In genomic region chr1:235018161-235018560, GRCh38 we compare ENCODE assay signal across 10 cellular contexts.
DNase-seq lines count a peak whose midpoint lies in the region; ATAC-seq and TF ChIP-seq lines count a peak whose summit lies in the region.
"Had no signal": no experiment of that assay in that cellular context is flagged by ENCODE, and none has a peak within 500 bp of the region (broad histone marks: within the 10 kb centered on the region; RNA-seq: fewer than 3 reads in every experiment).

No MANE protein-coding gene starts in this region.

- H3K9ac ChIP-seq in smooth muscle cell (ENCODE audit: low read depth), result peak overlapping the region; percentile 94

- peak overlapping the region; percentile 37 for H3K4me2 ChIP-seq in smooth muscle cell

- H3K79me2 ChIP-seq in smooth muscle cell (ENCODE audit: low read depth), result no peaks in the 10 kb centered on the region

- WGBS in smooth muscle cell (ENCODE audit: low lambda C conversion rate), result 29% methylated on average over 3 of the region's 3 CpGs

- no peak overlapping the region for H2AFZ ChIP-seq in smooth muscle cell (ENCODE audit: low read depth)

- intact Hi-C loops in activated CD4-positive, alpha-beta memory T cell treated with anti-CD3 and anti-CD28 coated beads for 36 hours (cut with micrococcal nuclease), result no loop called here

- no peaks in the 10 kb centered on the region for H3K36me3 ChIP-seq in smooth muscle cell (ENCODE audit: low read depth)

- peak overlapping the region; percentile 66 for H3K27ac Mint-ChIP-seq in activated CD4-positive, alpha-beta memory T cell treated with anti-CD3 and anti-CD28 coated beads for 36 hours
- no peak overlapping the region for H3K27ac Mint-ChIP-seq in activated CD4-positive, alpha-beta memory T cell treated with anti-CD3 and anti-CD28 coated beads, Interleukin-2, amount 10 ng/mL, durations not matched to agents 7 days and 5 days

- H4K20me1 ChIP-seq in smooth muscle cell (ENCODE audit: low read depth), result no peaks in the 10 kb centered on the region

- H3K27me3 Mint-ChIP-seq in activated CD4-positive, alpha-beta memory T cell treated with anti-CD3 and anti-CD28 coated beads for 36 hours, result no peaks in the 10 kb centered on the region
- no peaks in the 10 kb centered on the region for H3K27me3 Mint-ChIP-seq in activated CD4-positive, alpha-beta memory T cell treated with anti-CD3 and anti-CD28 coated beads, Interleukin-2, amount 10 ng/mL, durations not matched to agents 7 days and 5 days

- no peak for DNase-seq in activated CD4-positive, alpha-beta memory T cell treated with anti-CD3 and anti-CD28 coated beads for 36 hours
- no peak for DNase-seq in activated CD4-positive, alpha-beta memory T cell treated with anti-CD3 and anti-CD28 coated beads, Interleukin-2, amount 10 ng/mL, durations not matched to agents 7 days and 5 days
- peak; percentile 13 to 67 for DNase-seq in SW 1271 (lab: John Stamatoyannopoulos, UW)
- peak; percentile 93 for DNase-seq in fibroblast of pulmonary artery (ENCODE audit: low read depth)
- no peak for DNase-seq in smooth muscle cell (lab: John Stamatoyannopoulos, UW; ENCODE audit: unreplicated experiment)
- DNase-seq in activated effector memory CD4-positive, alpha-beta T cell treated with anti-CD3 and anti-CD28 coated beads, Interleukin-2, amount 50 U/mL, for 16 hours, result no peak
- no peak for DNase-seq in amygdala (lab: John Stamatoyannopoulos, UW)
- DNase-seq: cortex of kidney, midbrain had no signal

- H3K4me3 Mint-ChIP-seq in activated CD4-positive, alpha-beta memory T cell treated with anti-CD3 and anti-CD28 coated beads for 36 hours, result no peak overlapping the region
- H3K4me3 Mint-ChIP-seq in activated CD4-positive, alpha-beta memory T cell treated with anti-CD3 and anti-CD28 coated beads, Interleukin-2, amount 10 ng/mL, durations not matched to agents 7 days and 5 days, result no peak overlapping the region

- peaks cover 18% of the 10 kb centered on the region for H3K4me1 ChIP-seq in smooth muscle cell (ENCODE audit: low read depth)

- H3K4me1 Mint-ChIP-seq in activated CD4-positive, alpha-beta memory T cell treated with anti-CD3 and anti-CD28 coated beads for 36 hours (ENCODE audit: low read depth), result peaks cover 74% of the 10 kb centered on the region
- peaks cover 64% of the 10 kb centered on the region for H3K4me1 Mint-ChIP-seq in activated CD4-positive, alpha-beta memory T cell treated with anti-CD3 and anti-CD28 coated beads, Interleukin-2, amount 10 ng/mL, durations not matched to agents 7 days and 5 days

- TF ChIP-seq CTCF in fibroblast of pulmonary artery (IDR thresholded peaks at IDR 0.05; ENCODE audit: low read length, missing control alignments), result no peak
- no peak for TF ChIP-seq CTCF in smooth muscle cell (IDR thresholded peaks at IDR 0.05; ENCODE audit: borderline replicate concordance, insufficient read depth, poor library complexity, severe bottlenecking)

- no peaks in the 10 kb centered on the region for H3K9me3 ChIP-seq in smooth muscle cell (replicated peaks; ENCODE audit: low read depth)

- H3K4me3 ChIP-seq in fibroblast of pulmonary artery (replicated peaks; ENCODE audit: low read depth, low read length) (no peak overlapping the region), smooth muscle cell (no peak overlapping the region)

- H3F3A ChIP-seq in smooth muscle cell (ENCODE audit: low read depth), result peaks cover 40% of the 10 kb centered on the region

- no peak for ATAC-seq in HG02798 (IDR thresholded peaks at IDR 0.05; ENCODE audit: poor library complexity, unreplicated experiment)

- CTCF ChIA-PET in activated CD4-positive, alpha-beta memory T cell treated with anti-CD3 and anti-CD28 coated beads for 36 hours (lab: Charles Lee), result interaction anchor here (1.2 kb wide), 1 partner anchor 65 kb away, joined by 7 read pairs; no protein-coding TSS in a partner anchor
- CTCF ChIA-PET in activated CD4-positive, alpha-beta memory T cell treated with anti-CD3 and anti-CD28 coated beads, Interleukin-2, amount 10 ng/mL, durations not matched to agents 7 days and 5 days (lab: Charles Lee), result interaction anchor here (1.4 kb wide), 1 partner anchor 66 kb away, joined by 4 read pairs; no protein-coding TSS in a partner anchor

- peaks cover 7% of the 10 kb centered on the region for H3K36me3 Mint-ChIP-seq in activated CD4-positive, alpha-beta memory T cell treated with anti-CD3 and anti-CD28 coated beads for 36 hours
- peaks cover 16% of the 10 kb centered on the region for H3K36me3 Mint-ChIP-seq in activated CD4-positive, alpha-beta memory T cell treated with anti-CD3 and anti-CD28 coated beads, Interleukin-2, amount 10 ng/mL, durations not matched to agents 7 days and 5 days (ENCODE audit: low read depth)

- no peaks in the 10 kb centered on the region for H3K27me3 ChIP-seq in smooth muscle cell (ENCODE audit: low read depth)

- H3K27ac ChIP-seq in smooth muscle cell (ENCODE audit: low read depth), result peak overlapping the region; percentile 100

- POLR2A ChIA-PET in activated CD4-positive, alpha-beta memory T cell treated with anti-CD3 and anti-CD28 coated beads for 36 hours (lab: Charles Lee), result interaction anchor here (0.7 to 3.3 kb wide), 3 partner anchors 17 to 57 kb away, joined by 3 to 23 read pairs (median 3); no protein-coding TSS in a partner anchor
- POLR2A ChIA-PET in activated CD4-positive, alpha-beta memory T cell treated with anti-CD3 and anti-CD28 coated beads, Interleukin-2, amount 10 ng/mL, durations not matched to agents 7 days and 5 days (lab: Charles Lee), result interaction anchor here (0.9 kb wide), 1 partner anchor 407 kb away, joined by 3 read pairs; no protein-coding TSS in a partner anchor

- peaks cover 5% of the 10 kb centered on the region for H3K9me3 Mint-ChIP-seq in activated CD4-positive, alpha-beta memory T cell treated with anti-CD3 and anti-CD28 coated beads for 36 hours
- H3K9me3 Mint-ChIP-seq in activated CD4-positive, alpha-beta memory T cell treated with anti-CD3 and anti-CD28 coated beads, Interleukin-2, amount 10 ng/mL, durations not matched to agents 7 days and 5 days, result peaks cover 10% of the 10 kb centered on the region

Comparison
In these comparisons a context has a peak if more than half of its experiments do, and no peak if none do; other contexts are left out.
1. DNase-seq: peak in SW 1271 (2 of 2) and fibroblast of pulmonary artery (single experiment); none in activated CD4-positive, alpha-beta memory T cell treated with anti-CD3 and anti-CD28 coated beads for 36 hours (single experiment), activated CD4-positive, alpha-beta memory T cell treated with anti-CD3 and anti-CD28 coated beads, Interleukin-2, amount 10 ng/mL, durations not matched to agents 7 days and 5 days (single experiment), smooth muscle cell (single experiment), activated effector memory CD4-positive, alpha-beta T cell treated with anti-CD3 and anti-CD28 coated beads, Interleukin-2, amount 50 U/mL, for 16 hours (single experiment) and amygdala (0 of 56).